Comparison of ENCODE assay signal across 19 cellular contexts in the genomic region with DNA sequence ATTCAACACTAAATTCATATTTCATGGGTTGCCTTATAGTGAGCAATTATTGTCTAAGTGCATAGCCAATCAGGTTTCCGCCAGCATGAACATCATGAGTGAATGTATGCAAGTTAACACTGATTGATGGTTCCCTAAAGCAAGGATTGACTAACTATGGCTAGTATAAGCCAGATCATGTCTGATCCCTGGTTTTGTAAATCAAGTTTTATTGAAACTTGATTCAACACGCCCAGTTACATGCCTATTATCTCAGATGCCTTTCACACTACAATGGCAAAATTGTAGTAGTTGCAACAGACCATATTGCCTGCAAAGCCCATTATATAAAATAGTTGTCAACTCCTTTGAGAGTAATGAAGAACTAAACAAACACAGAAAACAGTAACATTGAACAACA.
DNase-seq lines count a peak whose midpoint lies in the region; ATAC-seq, FAIRE-seq and TF ChIP-seq lines count a peak whose summit lies in the region.
"Had no signal": no experiment of that assay in that cellular context is flagged by ENCODE, and none has a peak within 500 bp of the region (broad histone marks: within the 10 kb centered on the region; RNA-seq: fewer than 3 reads in every experiment).

No MANE protein-coding gene starts in this region.

- H3K4me3 ChIP-seq in bronchial epithelial cell (ENCODE audit: low read depth, low read length): no peak overlapping the region
- H3K4me3 ChIP-seq: BLaER1 had no signal

- no peak overlapping the region for H3K27ac ChIP-seq in foreskin keratinocyte
- H3K27ac ChIP-seq: BLaER1 had no signal

- ATAC-seq in foreskin keratinocyte (no peak), GM19455 (IDR thresholded peaks at IDR 0.05; ENCODE audit: unreplicated experiment) (no peak)

- DNase-seq in NCI-H748 (lab: John Stamatoyannopoulos, UW; ENCODE audit: unreplicated experiment) (peak; percentile 15), NCI-H748 treated with DMSO at 0.1 percent for 48 hours (lab: John Stamatoyannopoulos, UW) (no peak), bronchial epithelial cell (ENCODE audit: low read depth) (peak; percentile 3), foreskin keratinocyte (peak; percentile 58 to 77), DMS 273 (lab: John Stamatoyannopoulos, UW; ENCODE audit: unreplicated experiment) (no peak)
- DNase-seq: 8988T; ACHN; BE2C; C1 segment of cervical spinal cord; CD4-positive, alpha-beta memory T cell; CD4-positive, CD25-positive, alpha-beta regulatory T cell; CD8-positive, alpha-beta memory T cell; COR-L47; DMS79 treated with DMSO at 0.1 percent for 48 hours; GF-D8 had no signal

- no peaks in the 10 kb centered on the region for H3K4me1 ChIP-seq in foreskin keratinocyte
- H3K4me1 ChIP-seq: BE2C, BLaER1 had no signal

- FAIRE-seq in bronchial epithelial cell (lab: Jason Lieb, UNC): no peak
- FAIRE-seq: GM12891, GM19239 had no signal

- H3K27me3 ChIP-seq in bronchial epithelial cell (ENCODE audit: control insufficient read depth, insufficient read depth, low read length) (no peaks in the 10 kb centered on the region), foreskin keratinocyte (no peaks in the 10 kb centered on the region)
- H3K27me3 ChIP-seq: BE2C, BLaER1 had no signal

- TF ChIP-seq CTCF in bronchial epithelial cell (IDR thresholded peaks at IDR 0.05; ENCODE audit: insufficient read depth, low read length, severe bottlenecking) (no peak), foreskin keratinocyte (conservative IDR thresholded peaks at IDR 0.05) (no peak)

- no peaks in the 10 kb centered on the region for H3K36me3 ChIP-seq in bronchial epithelial cell (ENCODE audit: control insufficient read depth, insufficient read depth, low read length)
- H3K36me3 ChIP-seq: BE2C, BLaER1 had no signal

Comparison
In these comparisons a context has a peak if more than half of its experiments do, and no peak if none do; other contexts are left out.
1. DNase-seq: peak in NCI-H748 (single experiment), bronchial epithelial cell (single experiment) and foreskin keratinocyte (2 of 2); none in NCI-H748 treated with DMSO at 0.1 percent for 48 hours (single experiment) and DMS 273 (single experiment).